In the genomic region with DNA sequence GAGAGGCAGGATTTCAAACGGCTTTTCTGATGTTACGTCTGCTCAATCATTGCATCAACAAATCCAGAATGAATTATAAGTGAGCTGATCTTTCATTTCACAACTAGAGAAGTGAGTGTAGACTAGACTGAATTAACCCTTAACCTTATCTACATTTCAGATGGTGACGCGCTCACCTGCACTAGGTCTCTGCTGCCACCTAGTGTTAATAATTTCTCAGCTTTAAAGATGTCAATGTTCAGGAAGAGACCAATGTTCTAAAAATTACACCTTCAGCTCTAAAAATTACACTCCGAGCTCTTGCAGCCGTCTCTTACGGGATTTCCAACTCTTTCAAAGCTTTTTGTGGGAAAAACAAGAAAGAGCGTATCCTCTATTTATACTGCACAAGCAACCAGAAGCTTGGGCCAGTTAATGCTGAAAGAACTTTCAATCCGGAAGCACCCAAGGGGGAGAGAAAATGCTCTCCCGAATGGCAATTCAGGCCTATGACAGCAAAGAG, we compare ENCODE assay signal across 7 cellular contexts.
DNase-seq lines count a peak whose midpoint lies in the region; ATAC-seq and TF ChIP-seq lines count a peak whose summit lies in the region.

No MANE protein-coding gene starts in this region.

- in situ Hi-C loops in KBM-7 (cut with MboI; ENCODE audit: low pct_unique_long_range_greater_than_20kb, low sequenced_read_pairs), result no loop called here

- peak; percentile 60 for DNase-seq in DMS114 treated with DMSO at 0.1 percent for 48 hours (lab: John Stamatoyannopoulos, UW; ENCODE audit: unreplicated experiment)
- peak; percentile 65 for DNase-seq in KBM-7
- DNase-seq in RPMI7951 (ENCODE audit: low read depth), result peak; percentile 26
- no peak for DNase-seq in epithelial cell of proximal tubule (ENCODE audit: low read depth)
- no peak for DNase-seq in neural crest cell (ENCODE audit: low read depth, low spot score)
- DNase-seq in effector CD8-positive, alpha-beta T cell (lab: John Stamatoyannopoulos, UW), result no peak

- H3K4me3 ChIP-seq in epithelial cell of proximal tubule (ENCODE audit: low read depth, low read length), result no peak overlapping the region

- TF ChIP-seq CTCF in epithelial cell of proximal tubule (conservative IDR thresholded peaks at IDR 0.05; ENCODE audit: low read depth, low read length) (peak; percentile 82), neural crest cell (conservative IDR thresholded peaks at IDR 0.05) (peak; percentile 93)

- no peak overlapping the region for H3K4me3 Mint-ChIP-seq in neural crest cell

- peak overlapping the region; percentile 16 for H3K27ac Mint-ChIP-seq in neural crest cell (ENCODE audit: unreplicated experiment)

- H3K36me3 Mint-ChIP-seq in neural crest cell (ENCODE audit: low read depth), result no peaks in the 10 kb centered on the region

- peak; percentile 78 for ATAC-seq in GM18870 (IDR thresholded peaks at IDR 0.05; ENCODE audit: unreplicated experiment)

- no peaks in the 10 kb centered on the region for H3K27me3 Mint-ChIP-seq in neural crest cell (ENCODE audit: low read depth)

- H3K9me3 Mint-ChIP-seq in neural crest cell, result no peaks in the 10 kb centered on the region

- H3K4me1 Mint-ChIP-seq in neural crest cell, result peaks cover 18% of the 10 kb centered on the region

Comparison
In these comparisons a context has a peak if more than half of its experiments do, and no peak if none do; other contexts are left out.
1. DNase-seq: peak in DMS114 treated with DMSO at 0.1 percent for 48 hours (single experiment), KBM-7 (single experiment) and RPMI7951 (single experiment); none in epithelial cell of proximal tubule (single experiment), neural crest cell (single experiment) and effector CD8-positive, alpha-beta T cell (single experiment).